ENCODE assay signal across 20 cellular contexts in genomic region chr2:135168119-135168872, GRCh38.
DNase-seq lines count a peak whose midpoint lies in the region; ATAC-seq and TF ChIP-seq lines count a peak whose summit lies in the region.
"Had no signal": no experiment of that assay in that cellular context is flagged by ENCODE, and none has a peak within 500 bp of the region (broad histone marks: within the 10 kb centered on the region; RNA-seq: fewer than 3 reads in every experiment).

No MANE protein-coding gene starts in this region.

- peaks cover 85% of the 10 kb centered on the region for H3K36me3 Mint-ChIP-seq in activated T-cell treated with anti-CD3 and anti-CD28 coated beads, Interleukin-2, amount 50 U/mL, for 24 hours (ENCODE audit: low read depth)
- H3K36me3 Mint-ChIP-seq in HFFc6 (ENCODE audit: low read depth), result peaks cover 55% of the 10 kb centered on the region
- peaks cover 0 to 87% (median 29%) of the 10 kb centered on the region in 3 donors for H3K36me3 Mint-ChIP-seq in naive thymus-derived CD8-positive, alpha-beta T cell

- TF ChIP-seq CTCF in HFFc6 (IDR thresholded peaks at IDR 0.05), result peak; percentile 46

- H3K27me3 Mint-ChIP-seq in activated T-cell treated with anti-CD3 and anti-CD28 coated beads, Interleukin-2, amount 50 U/mL, for 24 hours, result no peaks in the 10 kb centered on the region
- H3K27me3 Mint-ChIP-seq in HFFc6 (ENCODE audit: insufficient read depth), result no peaks in the 10 kb centered on the region; the same call in 1 of the 2 replicates
- no peaks in the 10 kb centered on the region for H3K27me3 Mint-ChIP-seq in naive thymus-derived CD8-positive, alpha-beta T cell

- POLR2A ChIA-PET in naive thymus-derived CD8-positive, alpha-beta T cell (lab: Charles Lee), result interaction anchor here (0.6 kb wide), 1 partner anchor 21 kb away, joined by 4 read pairs; no protein-coding TSS in a partner anchor

- H3K4me3 Mint-ChIP-seq in activated T-cell treated with anti-CD3 and anti-CD28 coated beads, Interleukin-2, amount 50 U/mL, for 24 hours, result no peak overlapping the region
- H3K4me3 Mint-ChIP-seq in HFFc6, result no peak overlapping the region
- H3K4me3 Mint-ChIP-seq in naive thymus-derived CD8-positive, alpha-beta T cell, result peak overlapping the region in 6 of 10 donors; percentile 35 to 50 (median 46)
- H3K4me3 Mint-ChIP-seq: T-helper 2 cell treated with Interferon-gamma antibody and Interleukin-4, amounts not matched to agents 5 μg/mL and 100 μg/mL, for 36 hours had no signal

- no peak for ATAC-seq in naive thymus-derived CD8-positive, alpha-beta T cell
- ATAC-seq: GM12878 had no signal

- H3K27ac Mint-ChIP-seq in activated T-cell treated with anti-CD3 and anti-CD28 coated beads, Interleukin-2, amount 50 U/mL, for 24 hours, result peak overlapping the region; percentile 79
- no peak overlapping the region for H3K27ac Mint-ChIP-seq in HFFc6
- peak overlapping the region; percentile 48 to 91 (median 74) for H3K27ac Mint-ChIP-seq in naive thymus-derived CD8-positive, alpha-beta T cell
- H3K27ac Mint-ChIP-seq: T-helper 2 cell treated with Interferon-gamma antibody and Interleukin-4, amounts not matched to agents 5 μg/mL and 100 μg/mL, for 36 hours had no signal

- DNase-seq in activated T-cell treated with anti-CD3 and anti-CD28 coated beads, Interleukin-2, amount 50 U/mL, for 24 hours, result no peak
- DNase-seq in activated T-cell treated with anti-CD3 and anti-CD28 coated beads for 4 hours (no peak), HFFc6 (no peak), cerebellum (ENCODE audit: low spot score) (peak; percentile 20), NCI-H2081 (lab: John Stamatoyannopoulos, UW) (no peak), SK-N-DZ (ENCODE audit: low spot score) (no peak), SKM-1 treated with dmso at 0.1 percent for 144 hours (lab: John Stamatoyannopoulos, UW; ENCODE audit: unreplicated experiment) (no peak)
- DNase-seq in naive thymus-derived CD8-positive, alpha-beta T cell, result no peak
- DNase-seq: activated CD4-positive, alpha-beta T cell treated with anti-CD3 and anti-CD28 coated beads, Interleukin-2, amount 50 U/mL, for 4 hours; activated naive CD4-positive, alpha-beta T cell treated with Interleukin-2 at 50 U/mL for 16 hours; BE2C; COR-L47; DMS79 treated with DMSO at 0.1 percent for 48 hours; NCI-H1105 treated with DMSO at 0.1 percent for 48 hours; NCI-H2081 treated with DMSO at 0.1 percent for 48 hours; NCI-H446 treated with DMSO at 0.1 percent for 48 hours; ovary; right cardiac atrium had no signal

- no peaks in the 10 kb centered on the region for H3K9me3 Mint-ChIP-seq in activated T-cell treated with anti-CD3 and anti-CD28 coated beads, Interleukin-2, amount 50 U/mL, for 24 hours
- H3K9me3 Mint-ChIP-seq in HFFc6, result no peaks in the 10 kb centered on the region
- H3K9me3 Mint-ChIP-seq in naive thymus-derived CD8-positive, alpha-beta T cell, result peaks cover 0 to 1% (median 0%) of the 10 kb centered on the region in 9 donors
- H3K9me3 Mint-ChIP-seq: T-helper 2 cell treated with Interferon-gamma antibody and Interleukin-4, amounts not matched to agents 5 μg/mL and 100 μg/mL, for 36 hours had no signal

- H3K4me1 Mint-ChIP-seq in activated T-cell treated with anti-CD3 and anti-CD28 coated beads, Interleukin-2, amount 50 U/mL, for 24 hours (ENCODE audit: low read depth), result peaks cover 15% of the 10 kb centered on the region
- H3K4me1 Mint-ChIP-seq in HFFc6 (ENCODE audit: low read depth), result peaks cover 19% of the 10 kb centered on the region
- H3K4me1 Mint-ChIP-seq in naive thymus-derived CD8-positive, alpha-beta T cell, result peaks cover 8 to 36% (median 19%) of the 10 kb centered on the region in 4 donors

Comparison
In these comparisons a context has a peak if more than half of its experiments do, and no peak if none do; other contexts are left out.
1. H3K4me3 Mint-ChIP-seq: peak in naive thymus-derived CD8-positive, alpha-beta T cell (6 of 10); none in activated T-cell treated with anti-CD3 and anti-CD28 coated beads, Interleukin-2, amount 50 U/mL, for 24 hours (single experiment) and HFFc6 (single experiment).